2 cellular contexts compared by ENCODE assay signal in genomic region chr13:74111901-74112824, GRCh38.
TF ChIP-seq lines count a peak whose summit lies in the region.

No MANE protein-coding gene starts in this region.

TF ChIP-seq in WTC11, 78 proteins besides CTCF, POLR2A, EP300 and RAD21 (continued from another document):
- TF ChIP-seq ERG (CRISPR knock-in tag; IDR thresholded peaks at IDR 0.05) (no peak), NFYB (CRISPR knock-in tag; conservative IDR thresholded peaks at IDR 0.05; ENCODE audit: low read depth) (no peak), ATF6 (CRISPR knock-in tag; IDR thresholded peaks at IDR 0.05) (no peak), JUN (CRISPR knock-in tag; IDR thresholded peaks at IDR 0.05) (no peak), ZNF532 (CRISPR knock-in tag; IDR thresholded peaks at IDR 0.05; ENCODE audit: borderline replicate concordance) (no peak)

TF ChIP-seq in liver, 16 proteins besides CTCF, POLR2A, EP300 and RAD21 (continued from another document):
- TF ChIP-seq HNF4A (conservative IDR thresholded peaks at IDR 0.05), result peak; percentile 86 to 90
